ENCODE assay signal across 8 cellular contexts in genomic region chr2:24077535-24077877, GRCh38. TPM values are rescaled to one million over a fixed set of nuclear protein-coding genes. Genes with fewer than 3 reads are reported as not detected.
DNase-seq lines count a peak whose midpoint lies in the region; ATAC-seq and TF ChIP-seq lines count a peak whose summit lies in the region.

No MANE protein-coding gene starts in this region.

- H3K27ac Mint-ChIP-seq in activated B cell treated with CpG ODN at 0.5 μM for 24 hours (peak overlapping the region; percentile 99), glutamatergic neuron (ENCODE audit: unreplicated experiment) (peak overlapping the region; percentile 59)

- ATAC-seq in activated B cell treated with CpG ODN at 0.5 μM for 24 hours (ENCODE audit: low read depth) (no peak), HG03565 (IDR thresholded peaks at IDR 0.05; ENCODE audit: unreplicated experiment) (no peak)

- H3K4me3 Mint-ChIP-seq in activated B cell treated with CpG ODN at 0.5 μM for 24 hours, result peak overlapping the region; percentile 100
- peak overlapping the region; percentile 98 for H3K4me3 Mint-ChIP-seq in glutamatergic neuron (ENCODE audit: unreplicated experiment)

- H3K27ac ChIP-seq in GM23248 (peak overlapping the region; percentile 68), sigmoid colon (peak overlapping the region; percentile 91 to 96 (median 92))

- H4K20me1 ChIP-seq in GM23248 (ENCODE audit: insufficient read depth), result no peaks in the 10 kb centered on the region

- H3K27me3 Mint-ChIP-seq in activated B cell treated with CpG ODN at 0.5 μM for 24 hours (no peaks in the 10 kb centered on the region), glutamatergic neuron (ENCODE audit: unreplicated experiment) (no peaks in the 10 kb centered on the region)

- peak overlapping the region; percentile 65 for H3K4me2 ChIP-seq in GM23248 (ENCODE audit: unreplicated experiment)

- H3K9ac ChIP-seq in GM23248, result peak overlapping the region; percentile 86

- H3K9me3 Mint-ChIP-seq in activated B cell treated with CpG ODN at 0.5 μM for 24 hours, result no peaks in the 10 kb centered on the region
- peaks cover 12% of the 10 kb centered on the region for H3K9me3 Mint-ChIP-seq in glutamatergic neuron (ENCODE audit: unreplicated experiment)

- no peak for TF ChIP-seq EP300 in sigmoid colon (IDR thresholded peaks at IDR 0.05)

- intact Hi-C loops in activated B cell treated with CpG ODN at 0.5 μM for 24 hours (cut with micrococcal nuclease), result loop anchor here (5.0 kb wide), 2 partner anchors 715 to 1955 kb away; partner anchors contain the start of genes CENPO, PTRHD1 and RAB10
- intact Hi-C loops in sigmoid colon (cut with DNase I), result loop anchor here (2.0 to 5.0 kb wide), 5 partner anchors 31 to 415 kb away; partner anchors contain the start of genes ATAD2B, FAM228B, NCOA1 and PFN4

- H3K4me1 Mint-ChIP-seq in activated B cell treated with CpG ODN at 0.5 μM for 24 hours (peaks cover 27% of the 10 kb centered on the region), glutamatergic neuron (ENCODE audit: low read depth, unreplicated experiment) (peaks cover 8% of the 10 kb centered on the region)

- TF ChIP-seq CTCF in activated B cell treated with CpG ODN at 0.5 μM for 24 hours (IDR thresholded peaks at IDR 0.05), result no peak
- TF ChIP-seq CTCF in glutamatergic neuron (IDR thresholded peaks at IDR 0.05; ENCODE audit: partially characterized antibody, unreplicated experiment), result no peak
- no peak for TF ChIP-seq CTCF in sigmoid colon (IDR thresholded peaks at IDR 0.05)

- WGBS in GM23248 (ENCODE audit: low coverage in 1 of 2, low lambda C conversion rate in 2 of 2, missing lambda C conversion rate in 2 of 2), 2 experiments, result 10 to 12% methylated on average over 9 of the region's 9 CpGs
- WGBS in sigmoid colon, 2 donors, result 5 to 13% methylated on average over 9 of the region's 9 CpGs

- CTCF ChIA-PET in activated B cell treated with CpG ODN at 0.5 μM for 24 hours (lab: Charles Lee), result interaction anchor here (2.1 kb wide), 1 partner anchor 150 kb away, joined by 15 read pairs; the partner anchor contains the start of gene ATAD2B

- in situ Hi-C loops in GM23248 (cut with MboI), result no loop called here

- no peak for TF ChIP-seq POLR2A in sigmoid colon (IDR thresholded peaks at IDR 0.05)

- peak overlapping the region; percentile 88 for H2AFZ ChIP-seq in GM23248

- H3K36me3 ChIP-seq in GM23248 (ENCODE audit: low read depth), result peaks cover 21% of the 10 kb centered on the region
- peaks cover 0 to 48% (median 8%) of the 10 kb centered on the region in 4 donors for H3K36me3 ChIP-seq in sigmoid colon

- H3K4me1 ChIP-seq in GM23248 (ENCODE audit: insufficient read depth) (peaks cover 8% of the 10 kb centered on the region; the same call in 1 of the 2 replicates), sigmoid colon (peaks cover 0 to 22% (median 20%) of the 10 kb centered on the region in 4 donors)

- H3K36me3 Mint-ChIP-seq in activated B cell treated with CpG ODN at 0.5 μM for 24 hours (ENCODE audit: low read depth) (peaks cover 38% of the 10 kb centered on the region), glutamatergic neuron (ENCODE audit: unreplicated experiment) (no peaks in the 10 kb centered on the region)

- H3K9me2 ChIP-seq in GM23248 (ENCODE audit: insufficient read depth), result no peaks in the 10 kb centered on the region

- H3K4me3 ChIP-seq in GM23248 (peak overlapping the region; percentile 89), sigmoid colon (peak overlapping the region; percentile 52 to 88 (median 66))

- peaks cover 26% of the 10 kb centered on the region for H3F3A ChIP-seq in GM23248 (ENCODE audit: insufficient read depth)

- H3K9me3 ChIP-seq in GM23248 (ENCODE audit: low read depth) (no peaks in the 10 kb centered on the region), sigmoid colon (no peaks in the 10 kb centered on the region)

- H3K27me3 ChIP-seq in GM23248 (replicated peaks; ENCODE audit: insufficient read depth) (no peaks in the 10 kb centered on the region), sigmoid colon (no peaks in the 10 kb centered on the region)

- H3K79me2 ChIP-seq in GM23248 (ENCODE audit: insufficient read depth), result peaks cover 34% of the 10 kb centered on the region

- DNase-seq in GM23248 (no peak), activated B cell treated with CpG ODN at 0.5 μM for 24 hours (no peak), glutamatergic neuron (no peak), sigmoid colon (no peak), SHP77 treated with DMSO at 0.1 percent for 48 hours (lab: John Stamatoyannopoulos, UW) (no peak), NAMALWA (ENCODE audit: low spot score) (no peak), SHP77 (lab: John Stamatoyannopoulos, UW) (no peak)

- POLR2A ChIA-PET in activated B cell treated with CpG ODN at 0.5 μM for 24 hours (lab: Charles Lee), result interaction anchor here (0.6 to 3.1 kb wide), 4 partner anchors 27 to 291 kb away, joined by 3 to 111 read pairs (median 16); partner anchors contain the start of genes ATAD2B and FKBP1B

RNA-seq across cellular contexts. Expression of gene SF3B6, which starts 1.4 kb away (rescaled TPM):
- total RNA-seq in GM23248 (2014; rRNA removed; shearing (Covaris generic)), result 101 and 129 TPM in 2 replicates
- polyA plus RNA-seq in GM23248 (2016; fragmentation: Nextera tagmentation; extraction: Ambion mirVana) (287 and 289 TPM in 2 replicates), sigmoid colon (100 to 1,000 TPM; 163 to 255 (median 183) TPM)
- total RNA-seq in activated B cell treated with CpG ODN at 0.5 μM for 24 hours (70.4 and 71.4 TPM in 2 replicates), glutamatergic neuron (ENCODE audit: unreplicated experiment) (76.5 TPM), sigmoid colon (100 to 1,000 TPM in 3 of 4 donors, 10 to 100 TPM in 1; 95.6 to 140 (median 135) TPM)

RNA-seq across cellular contexts. Expression of gene TP53I3, which starts 7.1 kb away (rescaled TPM):
- 74.1 and 76.2 TPM in 2 replicates for total RNA-seq in GM23248 (2014; rRNA removed; shearing (Covaris generic))
- 81.7 and 85.3 TPM in 2 replicates for polyA plus RNA-seq in GM23248 (2016; fragmentation: Nextera tagmentation; extraction: Ambion mirVana)
- 4.4 and 6.3 TPM in 2 replicates for total RNA-seq in activated B cell treated with CpG ODN at 0.5 μM for 24 hours
- total RNA-seq in glutamatergic neuron (ENCODE audit: unreplicated experiment), result 38.0 TPM
- 10 to 100 TPM in 2 of 4 donors, 1 to 10 TPM in 2; 3.6 to 27.7 (median 16.8) TPM for total RNA-seq in sigmoid colon
- 100 to 1,000 TPM in 1 of 3 donors, 10 to 100 TPM in 2; 74.5 to 144 (median 88.3) TPM for polyA plus RNA-seq in sigmoid colon

RNA-seq across cellular contexts. Expression of gene FKBP1B, which starts 28.0 kb away (rescaled TPM):
- total RNA-seq in GM23248 (2014; rRNA removed; shearing (Covaris generic)), result 1.0 and 7.5 TPM in 2 replicates
- polyA plus RNA-seq in GM23248 (2016; fragmentation: Nextera tagmentation; extraction: Ambion mirVana) (7.0 and 8.7 TPM in 2 replicates), sigmoid colon (10 to 100 TPM; 19.3 to 43.7 (median 30.6) TPM)
- total RNA-seq in activated B cell treated with CpG ODN at 0.5 μM for 24 hours (1.4 and 2.3 TPM in 2 replicates), glutamatergic neuron (ENCODE audit: unreplicated experiment) (38.1 TPM), sigmoid colon (1 to 10 TPM; 3.1 to 8.0 (median 5.7) TPM)

RNA-seq across cellular contexts. Expression of gene WDCP, which starts 30.3 kb away (rescaled TPM):
- total RNA-seq in GM23248 (2014; rRNA removed; shearing (Covaris generic)), result 6.1 and 7.6 TPM in 2 replicates
- polyA plus RNA-seq in GM23248 (2016; fragmentation: Nextera tagmentation; extraction: Ambion mirVana), result 3.8 and 4.2 TPM in 2 replicates
- total RNA-seq in activated B cell treated with CpG ODN at 0.5 μM for 24 hours, result 20.0 and 20.6 TPM in 2 replicates
- 22.3 TPM for total RNA-seq in glutamatergic neuron (ENCODE audit: unreplicated experiment)
- 10 to 100 TPM in 1 of 4 donors, 1 to 10 TPM in 3; 3.1 to 10.0 (median 6.6) TPM for total RNA-seq in sigmoid colon
- polyA plus RNA-seq in sigmoid colon, result 1 to 10 TPM; 1.2 to 3.7 (median 1.8) TPM

RNA-seq across cellular contexts. Expression of gene PFN4, which starts 45.6 kb away (rescaled TPM):
- not detected in 2 replicates for total RNA-seq in GM23248 (2014; rRNA removed; shearing (Covaris generic))
- polyA plus RNA-seq in GM23248 (2016; fragmentation: Nextera tagmentation; extraction: Ambion mirVana) (0.60 and 0.64 TPM in 2 replicates), sigmoid colon (under 1 TPM in 1 of 3 donors, not detected in 2; 0.12 TPM)
- total RNA-seq in activated B cell treated with CpG ODN at 0.5 μM for 24 hours (0.34 and 0.60 TPM in 2 replicates), glutamatergic neuron (ENCODE audit: unreplicated experiment) (not detected), sigmoid colon (1 to 10 TPM in 1 of 4 donors, not detected in 3; 1.9 TPM)
